Comparison of ENCODE assay signal across 12 cellular contexts in genomic region chr17:10058924-10059683, GRCh38.
A peak's percentile ranks its signal among the peaks of the same experiment; 100 is the strongest.
DNase-seq lines count a peak whose midpoint lies in the region; ATAC-seq, FAIRE-seq and TF ChIP-seq lines count a peak whose summit lies in the region.
"Had no signal": no experiment of that assay in that cellular context is flagged by ENCODE, and none has a peak within 500 bp of the region (broad histone marks: within the 10 kb centered on the region; RNA-seq: fewer than 3 reads in every experiment).

No MANE protein-coding gene starts in this region.

- CTCF ChIA-PET in Calu3 (lab: Charles Lee): interaction anchor here (0.7 kb wide), 1 partner anchor 35 kb away, joined by 3 read pairs; no protein-coding TSS in a partner anchor

- TF ChIP-seq POLR2A in GM12891 (IDR thresholded peaks at IDR 0.05; ENCODE audit: low read depth, low read length): peak; percentile 91

- intact Hi-C loops in Calu3 (cut with micrococcal nuclease; ENCODE audit: unreplicated experiment): no loop called here

- BruUV-seq in Calu3 (replicated peaks; lab: Mats Ljungman, UMichigan): no TSS peak

- H3K27me3 Mint-ChIP-seq in effector memory CD8-positive, alpha-beta T cell: no peaks in the 10 kb centered on the region
- peaks cover 17% of the 10 kb centered on the region for H3K27me3 Mint-ChIP-seq in Calu3 (ENCODE audit: unreplicated experiment)

- FAIRE-seq in GM12891 (lab: Jason Lieb, UNC): peak; percentile 88

- peak overlapping the region; percentile 25 to 36 for H3K4me3 Mint-ChIP-seq in effector memory CD8-positive, alpha-beta T cell
- H3K4me3 Mint-ChIP-seq in Calu3 (ENCODE audit: low read depth, unreplicated experiment): no peak overlapping the region

- H3K4me1 Mint-ChIP-seq in effector memory CD8-positive, alpha-beta T cell (ENCODE audit: low read depth in 2 of 2): peaks cover 39% of the 10 kb centered on the region in 2 donors
- no peaks in the 10 kb centered on the region for H3K4me1 Mint-ChIP-seq in Calu3 (ENCODE audit: low read depth, unreplicated experiment)

- ATAC-seq in HG02642 (IDR thresholded peaks at IDR 0.05; ENCODE audit: poor library complexity, unreplicated experiment): peak; percentile 30
- ATAC-seq in effector memory CD8-positive, alpha-beta T cell (replicated peaks): no peak
- no peak for ATAC-seq in HG02884 (IDR thresholded peaks at IDR 0.05; ENCODE audit: unreplicated experiment)

- DNase-seq in GM12891 (ENCODE audit: insufficient read length, low spot score) (no peak), occipital lobe (lab: John Stamatoyannopoulos, UW) (peak; percentile 31), hepatic stellate cell (ENCODE audit: low spot score) (no peak), Calu3 (no peak), globus pallidus (ENCODE audit: low spot score) (no peak)
- DNase-seq in effector memory CD8-positive, alpha-beta T cell: no peak
- DNase-seq: amniotic stem cell, NCI-H1048, NCI-H510A, WERI-Rb-1 had no signal

- H3K9me3 Mint-ChIP-seq in effector memory CD8-positive, alpha-beta T cell: no peaks in the 10 kb centered on the region
- no peaks in the 10 kb centered on the region for H3K9me3 Mint-ChIP-seq in Calu3 (ENCODE audit: low read depth, unreplicated experiment)

- TF ChIP-seq CTCF in Calu3 (IDR thresholded peaks at IDR 0.05; ENCODE audit: unreplicated experiment): no peak

- H3K27ac Mint-ChIP-seq in effector memory CD8-positive, alpha-beta T cell: peak overlapping the region; percentile 64 to 89
- no peak overlapping the region for H3K27ac Mint-ChIP-seq in Calu3 (ENCODE audit: unreplicated experiment)

- H3K36me3 Mint-ChIP-seq in effector memory CD8-positive, alpha-beta T cell (ENCODE audit: insufficient read depth): no peaks in the 10 kb centered on the region
- no peaks in the 10 kb centered on the region for H3K36me3 Mint-ChIP-seq in Calu3 (ENCODE audit: insufficient read depth, unreplicated experiment)

TF ChIP-seq in GM12891, 5 proteins besides CTCF, POLR2A, EP300 and RAD21:
- TF ChIP-seq POLR2AphosphoS5 (IDR thresholded peaks at IDR 0.05; ENCODE audit: low read depth, low read length) (peak; percentile 76), TAF1 (IDR thresholded peaks at IDR 0.05; ENCODE audit: low read depth, low read length) (no peak), POU2F2 (IDR thresholded peaks at IDR 0.05; ENCODE audit: low read depth, low read length) (no peak), SPI1 (IDR thresholded peaks at IDR 0.05; ENCODE audit: low read depth, low read length) (no peak), PAX5 (IDR thresholded peaks at IDR 0.05; ENCODE audit: insufficient read depth, low read length, severe bottlenecking) (no peak)
